ENCODE assay signal across 31 cellular contexts in the genomic region with DNA sequence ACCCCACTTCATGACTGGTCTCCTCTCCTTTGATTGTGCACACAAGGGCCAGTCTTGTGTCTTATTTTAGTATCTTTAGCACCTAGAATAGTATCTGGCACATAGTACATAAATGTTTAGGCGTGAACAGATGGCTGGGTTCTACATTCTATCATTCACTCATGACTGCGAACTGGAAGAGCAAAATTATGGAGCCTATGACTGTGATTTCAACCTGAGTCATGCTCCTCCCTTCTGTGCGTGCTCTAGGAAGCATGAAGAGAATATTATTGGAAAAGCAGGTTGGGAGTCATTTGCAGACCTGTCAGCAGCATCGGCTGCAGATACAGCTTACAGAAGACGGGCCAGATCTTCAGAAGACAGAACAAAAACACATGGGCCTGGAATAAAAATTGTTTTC.
DNase-seq lines count a peak whose midpoint lies in the region; ATAC-seq and TF ChIP-seq lines count a peak whose summit lies in the region.
"Had no signal": no experiment of that assay in that cellular context is flagged by ENCODE, and none has a peak within 500 bp of the region (broad histone marks: within the 10 kb centered on the region; RNA-seq: fewer than 3 reads in every experiment).

No MANE protein-coding gene starts in this region.

- H2AFZ ChIP-seq in PC-3 (ENCODE audit: low read length), result no peak overlapping the region
- no peak overlapping the region for H2AFZ ChIP-seq in hepatocyte
- H2AFZ ChIP-seq: GM23338 had no signal

- H3K27ac ChIP-seq in PC-3 (ENCODE audit: low read length) (no peak overlapping the region), hepatocyte (peak overlapping the region; percentile 77), suprapubic skin (peak overlapping the region; percentile 57)
- H3K27ac ChIP-seq: 22Rv1, brain microvascular endothelial cell, esophagus squamous epithelium, Peyer's patch, spleen had no signal

- POLR2A ChIA-PET in PC-3 (lab: Charles Lee; ENCODE audit: unreplicated experiment), result no interaction called here

- no peaks in the 10 kb centered on the region for H3K9me2 ChIP-seq in PC-3 (replicated peaks; ENCODE audit: low read length)
- no peaks in the 10 kb centered on the region for H3K9me2 ChIP-seq in hepatocyte (replicated peaks; ENCODE audit: insufficient read depth)

- CTCF ChIA-PET in PC-3 (lab: Charles Lee), result no interaction called here

- H3K79me2 ChIP-seq in PC-3 (ENCODE audit: low read length) (no peaks in the 10 kb centered on the region), hepatocyte (no peaks in the 10 kb centered on the region)

- H3K27me3 ChIP-seq in PC-3 (ENCODE audit: low read length) (no peaks in the 10 kb centered on the region), hepatocyte (no peaks in the 10 kb centered on the region), suprapubic skin (no peaks in the 10 kb centered on the region)
- H3K27me3 ChIP-seq: BE2C, brain microvascular endothelial cell, esophagus squamous epithelium, Peyer's patch, spleen, thyroid gland had no signal

- no peaks in the 10 kb centered on the region for H3F3A ChIP-seq in PC-3 (ENCODE audit: low read length, unreplicated experiment)

- TF ChIP-seq POLR2A in suprapubic skin (IDR thresholded peaks at IDR 0.05), result no peak

- H3K4me1 ChIP-seq in PC-3 (ENCODE audit: insufficient read depth, low read length), result peaks cover 15% of the 10 kb centered on the region
- H3K4me1 ChIP-seq in hepatocyte (ENCODE audit: insufficient read depth), result peaks cover 13% of the 10 kb centered on the region
- H3K4me1 ChIP-seq in suprapubic skin, result peaks cover 7% of the 10 kb centered on the region
- H3K4me1 ChIP-seq in mucosa of descending colon (ENCODE audit: low read depth), result no peaks in the 10 kb centered on the region
- H3K4me1 ChIP-seq: BE2C, Peyer's patch, spleen had no signal

- peak; percentile 77 for ATAC-seq in PC-3
- ATAC-seq in natural killer cell treated with Interleukin-12 subunit alpha and Interleukin-12 subunit beta and Interleukin-15 and Interleukin-18, amount 100 ng/mL, for 72 hours, result no peak
- no peak for ATAC-seq in mucosa of descending colon
- ATAC-seq: activated naive CD8-positive, alpha-beta T cell treated with anti-CD3 and anti-CD28 coated beads, Interleukin-2, amount 50 U/mL, for 24 hours; GM23338; left lobe of liver had no signal

- H3K27me3 Mint-ChIP-seq in natural killer cell treated with Interleukin-12 subunit alpha and Interleukin-12 subunit beta and Interleukin-15 and Interleukin-18, amount 100 ng/mL, for 72 hours, result peaks cover 0 to 4% of the 10 kb centered on the region in 2 donors
- H3K27me3 Mint-ChIP-seq: activated naive CD8-positive, alpha-beta T cell treated with anti-CD3 and anti-CD28 coated beads, Interleukin-2, amount 50 U/mL, for 24 hours had no signal

- peak; percentile 57 for DNase-seq in NCI-H2171 treated with DMSO at 0.1 percent for 48 hours (lab: John Stamatoyannopoulos, UW)
- no peak for DNase-seq in NCI-H2171 (lab: John Stamatoyannopoulos, UW)
- peak; percentile 57 for DNase-seq in PC-3
- no peak for DNase-seq in hepatocyte (ENCODE audit: low spot score)
- DNase-seq in suprapubic skin (ENCODE audit: low spot score in 2 of 2), result no peak
- no peak for DNase-seq in activated gamma-delta T cell (lab: John Stamatoyannopoulos, UW)
- DNase-seq in natural killer cell treated with Interleukin-12 subunit alpha and Interleukin-12 subunit beta and Interleukin-15 and Interleukin-18, amount 100 ng/mL, for 72 hours (ENCODE audit: low spot score), result no peak
- DNase-seq in mucosa of descending colon, result no peak
- DNase-seq: activated CD4-positive, alpha-beta T cell treated with anti-CD3 and anti-CD28 coated beads, Interleukin-2, amount 50 U/mL, for 1 hour; activated CD8-positive, alpha-beta memory T cell treated with anti-CD3 and anti-CD28 coated beads, Interleukin-2, amount 50 U/mL, for 4 hours; activated effector memory CD4-positive, alpha-beta T cell treated with Interleukin-2 at 50 U/mL for 16 hours; activated naive CD8-positive, alpha-beta T cell treated with anti-CD3 and anti-CD28 coated beads, Interleukin-2, amount 50 U/mL, for 24 hours; BE2C; brain microvascular endothelial cell; DND-41; esophagus squamous epithelium; glutamatergic neuron; midbrain; NCI-H524 treated with DMSO at 0.1 percent for 48 hours; Peyer's patch; spleen; stimulated activated CD4-positive, alpha-beta T cell treated with anti-CD3 and anti-CD28 coated beads, Interleukin-4, amount 100 ng/mL, for 1 hour; stimulated activated naive CD4-positive, alpha-beta T cell treated with Interleukin-2 at 50 U/mL for 16 hours had no signal

- H3K4me1 Mint-ChIP-seq in natural killer cell treated with Interleukin-12 subunit alpha and Interleukin-12 subunit beta and Interleukin-15 and Interleukin-18, amount 100 ng/mL, for 72 hours (ENCODE audit: low read depth in 2 of 2), result no peaks in the 10 kb centered on the region
- H3K4me1 Mint-ChIP-seq: activated naive CD8-positive, alpha-beta T cell treated with anti-CD3 and anti-CD28 coated beads, Interleukin-2, amount 50 U/mL, for 24 hours; GM23338; neural crest cell had no signal

- TF ChIP-seq CTCF in PC-3 (conservative IDR thresholded peaks at IDR 0.05; ENCODE audit: low read depth, low read length) (no peak), hepatocyte (IDR thresholded peaks at IDR 0.05; ENCODE audit: poor library complexity) (no peak), suprapubic skin (IDR thresholded peaks at IDR 0.05) (no peak), mucosa of descending colon (IDR thresholded peaks at IDR 0.05) (no peak)

- no peak for TF ChIP-seq EP300 in suprapubic skin (IDR thresholded peaks at IDR 0.05)

- BruUV-seq in PC-3 (replicated peaks; lab: Mats Ljungman, UMichigan), result no TSS peak

- H3K9me3 ChIP-seq in PC-3 (ENCODE audit: low read length), result no peaks in the 10 kb centered on the region
- H3K9me3 ChIP-seq in hepatocyte (ENCODE audit: low read depth), result no peaks in the 10 kb centered on the region
- H3K9me3 ChIP-seq in suprapubic skin, result no peaks in the 10 kb centered on the region
- H3K9me3 ChIP-seq in mucosa of descending colon, result no peaks in the 10 kb centered on the region
- H3K9me3 ChIP-seq: BE2C, esophagus squamous epithelium, Peyer's patch, thyroid gland had no signal

- H3K9me3 Mint-ChIP-seq in natural killer cell treated with Interleukin-12 subunit alpha and Interleukin-12 subunit beta and Interleukin-15 and Interleukin-18, amount 100 ng/mL, for 72 hours, result no peaks in the 10 kb centered on the region
- H3K9me3 Mint-ChIP-seq: GM23338, neural crest cell had no signal

- no peaks in the 10 kb centered on the region for H3K36me3 ChIP-seq in PC-3 (ENCODE audit: low read depth, low read length)
- H3K36me3 ChIP-seq in hepatocyte (replicated peaks; ENCODE audit: insufficient read depth, low read depth), result no peaks in the 10 kb centered on the region
- H3K36me3 ChIP-seq in suprapubic skin, result no peaks in the 10 kb centered on the region
- no peaks in the 10 kb centered on the region for H3K36me3 ChIP-seq in mucosa of descending colon (ENCODE audit: low read depth)
- H3K36me3 ChIP-seq: BE2C, brain microvascular endothelial cell, esophagus squamous epithelium, Peyer's patch, spleen, thyroid gland had no signal

- H3K4me2 ChIP-seq in PC-3 (ENCODE audit: low read length), result no peak overlapping the region
- H3K4me2 ChIP-seq in hepatocyte, result no peak overlapping the region
- H3K4me2 ChIP-seq: GM23338 had no signal

- intact Hi-C loops in PC-3 (cut with micrococcal nuclease), result no loop called here
- intact Hi-C loops in mucosa of descending colon (cut with DNase I, micrococcal nuclease), result no loop called here

- no peak overlapping the region for H3K4me3 ChIP-seq in PC-3 (ENCODE audit: low read length)
- no peak overlapping the region for H3K4me3 ChIP-seq in hepatocyte
- H3K4me3 ChIP-seq in suprapubic skin, result no peak overlapping the region
- H3K4me3 ChIP-seq in mucosa of descending colon, result no peak overlapping the region
- H3K4me3 ChIP-seq: coronary artery, esophagus squamous epithelium, GM23338, Peyer's patch, spleen, thyroid gland had no signal

- no peaks in the 10 kb centered on the region for H4K20me1 ChIP-seq in PC-3 (ENCODE audit: low read length)
- no peaks in the 10 kb centered on the region for H4K20me1 ChIP-seq in hepatocyte (ENCODE audit: insufficient read depth, poor library complexity, severe bottlenecking)

- 94% methylated on average over 5 of the region's 5 CpGs for WGBS in hepatocyte (ENCODE audit: low lambda C conversion rate, missing lambda C conversion rate)
- 67% methylated on average over 5 of the region's 5 CpGs for WGBS in suprapubic skin

- H3K27ac Mint-ChIP-seq in natural killer cell treated with Interleukin-12 subunit alpha and Interleukin-12 subunit beta and Interleukin-15 and Interleukin-18, amount 100 ng/mL, for 72 hours, result no peak overlapping the region
- H3K27ac Mint-ChIP-seq: activated naive CD8-positive, alpha-beta T cell treated with anti-CD3 and anti-CD28 coated beads, Interleukin-2, amount 50 U/mL, for 24 hours; GM23338; progenitor cell of endocrine pancreas; T-helper 1 cell treated with Interleukin-12 subunit alpha and Interleukin-12 subunit beta and Interleukin-4 antibody, amounts not matched to agents 30 μg/mL and 1 μg/mL, for 36 hours had no signal

- no peak overlapping the region for H3K9ac ChIP-seq in PC-3 (ENCODE audit: low read length)

- no peak overlapping the region for H3K4me3 Mint-ChIP-seq in natural killer cell treated with Interleukin-12 subunit alpha and Interleukin-12 subunit beta and Interleukin-15 and Interleukin-18, amount 100 ng/mL, for 72 hours
- H3K4me3 Mint-ChIP-seq: activated naive CD8-positive, alpha-beta T cell treated with anti-CD3 and anti-CD28 coated beads, Interleukin-2, amount 50 U/mL, for 24 hours; GM23338; neural crest cell; T-helper 1 cell treated with Interleukin-12 subunit alpha and Interleukin-12 subunit beta and Interleukin-4 antibody, amounts not matched to agents 30 μg/mL and 1 μg/mL, for 36 hours had no signal

- H3K36me3 Mint-ChIP-seq in natural killer cell treated with Interleukin-12 subunit alpha and Interleukin-12 subunit beta and Interleukin-15 and Interleukin-18, amount 100 ng/mL, for 72 hours, result no peaks in the 10 kb centered on the region

Comparison
In these comparisons a context has a peak if more than half of its experiments do, and no peak if none do; other contexts are left out.
1. DNase-seq: peak in NCI-H2171 treated with DMSO at 0.1 percent for 48 hours (single experiment) and PC-3 (single experiment); none in NCI-H2171 (single experiment), hepatocyte (single experiment), suprapubic skin (0 of 2), activated gamma-delta T cell (single experiment), natural killer cell treated with Interleukin-12 subunit alpha and Interleukin-12 subunit beta and Interleukin-15 and Interleukin-18, amount 100 ng/mL, for 72 hours (single experiment) and mucosa of descending colon (0 of 3).